1 cellular context compared by ENCODE assay signal in the genomic region with DNA sequence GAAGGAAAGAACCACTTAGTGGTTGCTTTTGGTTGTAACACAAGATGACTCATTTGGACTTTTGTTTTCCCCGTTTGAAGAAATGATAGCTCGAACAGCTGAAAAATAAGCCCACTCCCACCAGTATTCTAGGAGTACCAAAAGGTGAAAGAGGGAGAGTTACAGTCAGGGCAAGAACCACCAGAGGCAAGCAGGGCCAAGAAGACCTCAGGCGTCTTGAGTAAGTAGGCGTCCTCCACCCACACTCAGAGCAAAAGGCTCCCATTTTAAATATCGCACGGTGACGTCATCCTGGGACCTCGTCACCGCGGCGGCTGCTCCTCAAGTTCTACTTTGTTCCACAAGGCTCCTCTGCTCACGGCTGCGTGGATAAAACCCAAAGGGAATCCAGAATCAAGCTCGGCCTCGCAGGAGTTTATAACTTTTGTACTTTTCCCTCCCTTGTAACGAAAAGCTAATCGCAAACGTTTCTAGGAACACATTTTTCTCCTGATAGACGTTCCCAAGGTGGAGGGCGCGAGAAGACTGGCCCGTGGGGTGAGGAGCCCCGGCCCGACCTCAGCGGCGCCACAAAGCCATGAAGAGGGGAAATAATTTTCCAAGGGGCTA.
TF ChIP-seq lines count a peak whose summit lies in the region.

No MANE protein-coding gene starts in this region.

TF ChIP-seq in H1, 55 proteins besides CTCF, POLR2A, EP300 and RAD21:
- TF ChIP-seq CREB1 (IDR thresholded peaks at IDR 0.05): peak; percentile 89
- TF ChIP-seq JUND (IDR thresholded peaks at IDR 0.05; ENCODE audit: low read length): peak; percentile 97
- no peak for TF ChIP-seq SAP30 (IDR thresholded peaks at IDR 0.05; ENCODE audit: insufficient read depth, insufficient replicate concordance, low read length)
- no peak for TF ChIP-seq SP1 (IDR thresholded peaks at IDR 0.05; ENCODE audit: low read depth, low read length)
- TF ChIP-seq, protein P1, sequence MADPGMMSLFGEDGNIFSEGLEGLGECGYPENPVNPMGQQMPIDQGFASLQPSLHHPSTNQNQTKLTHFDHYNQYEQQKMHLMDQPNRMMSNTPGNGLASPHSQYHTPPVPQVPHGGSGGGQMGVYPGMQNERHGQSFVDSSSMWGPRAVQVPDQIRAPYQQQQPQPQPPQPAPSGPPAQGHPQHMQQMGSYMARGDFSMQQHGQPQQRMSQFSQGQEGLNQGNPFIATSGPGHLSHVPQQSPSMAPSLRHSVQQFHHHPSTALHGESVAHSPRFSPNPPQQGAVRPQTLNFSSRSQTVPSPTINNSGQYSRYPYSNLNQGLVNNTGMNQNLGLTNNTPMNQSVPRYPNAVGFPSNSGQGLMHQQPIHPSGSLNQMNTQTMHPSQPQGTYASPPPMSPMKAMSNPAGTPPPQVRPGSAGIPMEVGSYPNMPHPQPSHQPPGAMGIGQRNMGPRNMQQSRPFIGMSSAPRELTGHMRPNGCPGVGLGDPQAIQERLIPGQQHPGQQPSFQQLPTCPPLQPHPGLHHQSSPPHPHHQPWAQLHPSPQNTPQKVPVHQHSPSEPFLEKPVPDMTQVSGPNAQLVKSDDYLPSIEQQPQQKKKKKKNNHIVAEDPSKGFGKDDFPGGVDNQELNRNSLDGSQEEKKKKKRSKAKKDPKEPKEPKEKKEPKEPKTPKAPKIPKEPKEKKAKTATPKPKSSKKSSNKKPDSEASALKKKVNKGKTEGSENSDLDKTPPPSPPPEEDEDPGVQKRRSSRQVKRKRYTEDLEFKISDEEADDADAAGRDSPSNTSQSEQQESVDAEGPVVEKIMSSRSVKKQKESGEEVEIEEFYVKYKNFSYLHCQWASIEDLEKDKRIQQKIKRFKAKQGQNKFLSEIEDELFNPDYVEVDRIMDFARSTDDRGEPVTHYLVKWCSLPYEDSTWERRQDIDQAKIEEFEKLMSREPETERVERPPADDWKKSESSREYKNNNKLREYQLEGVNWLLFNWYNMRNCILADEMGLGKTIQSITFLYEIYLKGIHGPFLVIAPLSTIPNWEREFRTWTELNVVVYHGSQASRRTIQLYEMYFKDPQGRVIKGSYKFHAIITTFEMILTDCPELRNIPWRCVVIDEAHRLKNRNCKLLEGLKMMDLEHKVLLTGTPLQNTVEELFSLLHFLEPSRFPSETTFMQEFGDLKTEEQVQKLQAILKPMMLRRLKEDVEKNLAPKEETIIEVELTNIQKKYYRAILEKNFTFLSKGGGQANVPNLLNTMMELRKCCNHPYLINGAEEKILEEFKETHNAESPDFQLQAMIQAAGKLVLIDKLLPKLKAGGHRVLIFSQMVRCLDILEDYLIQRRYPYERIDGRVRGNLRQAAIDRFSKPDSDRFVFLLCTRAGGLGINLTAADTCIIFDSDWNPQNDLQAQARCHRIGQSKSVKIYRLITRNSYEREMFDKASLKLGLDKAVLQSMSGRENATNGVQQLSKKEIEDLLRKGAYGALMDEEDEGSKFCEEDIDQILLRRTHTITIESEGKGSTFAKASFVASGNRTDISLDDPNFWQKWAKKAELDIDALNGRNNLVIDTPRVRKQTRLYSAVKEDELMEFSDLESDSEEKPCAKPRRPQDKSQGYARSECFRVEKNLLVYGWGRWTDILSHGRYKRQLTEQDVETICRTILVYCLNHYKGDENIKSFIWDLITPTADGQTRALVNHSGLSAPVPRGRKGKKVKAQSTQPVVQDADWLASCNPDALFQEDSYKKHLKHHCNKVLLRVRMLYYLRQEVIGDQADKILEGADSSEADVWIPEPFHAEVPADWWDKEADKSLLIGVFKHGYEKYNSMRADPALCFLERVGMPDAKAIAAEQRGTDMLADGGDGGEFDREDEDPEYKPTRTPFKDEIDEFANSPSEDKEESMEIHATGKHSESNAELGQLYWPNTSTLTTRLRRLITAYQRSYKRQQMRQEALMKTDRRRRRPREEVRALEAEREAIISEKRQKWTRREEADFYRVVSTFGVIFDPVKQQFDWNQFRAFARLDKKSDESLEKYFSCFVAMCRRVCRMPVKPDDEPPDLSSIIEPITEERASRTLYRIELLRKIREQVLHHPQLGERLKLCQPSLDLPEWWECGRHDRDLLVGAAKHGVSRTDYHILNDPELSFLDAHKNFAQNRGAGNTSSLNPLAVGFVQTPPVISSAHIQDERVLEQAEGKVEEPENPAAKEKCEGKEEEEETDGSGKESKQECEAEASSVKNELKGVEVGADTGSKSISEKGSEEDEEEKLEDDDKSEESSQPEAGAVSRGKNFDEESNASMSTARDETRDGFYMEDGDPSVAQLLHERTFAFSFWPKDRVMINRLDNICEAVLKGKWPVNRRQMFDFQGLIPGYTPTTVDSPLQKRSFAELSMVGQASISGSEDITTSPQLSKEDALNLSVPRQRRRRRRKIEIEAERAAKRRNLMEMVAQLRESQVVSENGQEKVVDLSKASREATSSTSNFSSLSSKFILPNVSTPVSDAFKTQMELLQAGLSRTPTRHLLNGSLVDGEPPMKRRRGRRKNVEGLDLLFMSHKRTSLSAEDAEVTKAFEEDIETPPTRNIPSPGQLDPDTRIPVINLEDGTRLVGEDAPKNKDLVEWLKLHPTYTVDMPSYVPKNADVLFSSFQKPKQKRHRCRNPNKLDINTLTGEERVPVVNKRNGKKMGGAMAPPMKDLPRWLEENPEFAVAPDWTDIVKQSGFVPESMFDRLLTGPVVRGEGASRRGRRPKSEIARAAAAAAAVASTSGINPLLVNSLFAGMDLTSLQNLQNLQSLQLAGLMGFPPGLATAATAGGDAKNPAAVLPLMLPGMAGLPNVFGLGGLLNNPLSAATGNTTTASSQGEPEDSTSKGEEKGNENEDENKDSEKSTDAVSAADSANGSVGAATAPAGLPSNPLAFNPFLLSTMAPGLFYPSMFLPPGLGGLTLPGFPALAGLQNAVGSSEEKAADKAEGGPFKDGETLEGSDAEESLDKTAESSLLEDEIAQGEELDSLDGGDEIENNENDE (IDR thresholded peaks at IDR 0.05; ENCODE audit: insufficient replicate concordance, low read length): peak; percentile 52
- TF ChIP-seq BRCA1 (IDR thresholded peaks at IDR 0.05; ENCODE audit: low read depth, low read length): no peak
- no peak for TF ChIP-seq CHD2 (IDR thresholded peaks at IDR 0.05; ENCODE audit: low read length)
- peak; percentile 42; the same call in 1 of the 2 replicates for TF ChIP-seq TAF1 (IDR thresholded peaks at IDR 0.05; ENCODE audit: low read depth, low read length)
- TF ChIP-seq YY1 (IDR thresholded peaks at IDR 0.05; ENCODE audit: low read depth, low read length): peak; percentile 60; the same call in 1 of the 2 replicates
- TF ChIP-seq SP2 (IDR thresholded peaks at IDR 0.05; ENCODE audit: low read length): no peak
- no peak for TF ChIP-seq MAFK (IDR thresholded peaks at IDR 0.05; ENCODE audit: low read depth, low read length)
- TF ChIP-seq JUN (IDR thresholded peaks at IDR 0.05; ENCODE audit: low read depth, low read length): peak; percentile 45; the same call in 1 of the 2 replicates
- TF ChIP-seq, protein P2, sequence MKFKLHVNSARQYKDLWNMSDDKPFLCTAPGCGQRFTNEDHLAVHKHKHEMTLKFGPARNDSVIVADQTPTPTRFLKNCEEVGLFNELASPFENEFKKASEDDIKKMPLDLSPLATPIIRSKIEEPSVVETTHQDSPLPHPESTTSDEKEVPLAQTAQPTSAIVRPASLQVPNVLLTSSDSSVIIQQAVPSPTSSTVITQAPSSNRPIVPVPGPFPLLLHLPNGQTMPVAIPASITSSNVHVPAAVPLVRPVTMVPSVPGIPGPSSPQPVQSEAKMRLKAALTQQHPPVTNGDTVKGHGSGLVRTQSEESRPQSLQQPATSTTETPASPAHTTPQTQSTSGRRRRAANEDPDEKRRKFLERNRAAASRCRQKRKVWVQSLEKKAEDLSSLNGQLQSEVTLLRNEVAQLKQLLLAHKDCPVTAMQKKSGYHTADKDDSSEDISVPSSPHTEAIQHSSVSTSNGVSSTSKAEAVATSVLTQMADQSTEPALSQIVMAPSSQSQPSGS (IDR thresholded peaks at IDR 0.05; ENCODE audit: low read length): peak; percentile 82; the same call in 1 of the 2 replicates
- no peak for TF ChIP-seq CBX8 (IDR thresholded peaks at IDR 0.05; ENCODE audit: borderline replicate concordance, low read depth, low read length)
- TF ChIP-seq ASH2L (IDR thresholded peaks at IDR 0.05; ENCODE audit: low read length): peak; percentile 7
- 0 out of 4 replicates have a peak, but pooled peaks of 1 of the 2 experiments have one; percentile 2 for TF ChIP-seq SIN3A (conservative IDR thresholded peaks at IDR 0.05 in 1 of 2, IDR thresholded peaks at IDR 0.05 in 1 of 2; ENCODE audit: low read depth in 1 of 2, low read length in 2 of 2)
- no peak for TF ChIP-seq TCF12 (IDR thresholded peaks at IDR 0.05; ENCODE audit: low read depth, low read length)
- TF ChIP-seq KDM4A (IDR thresholded peaks at IDR 0.05; ENCODE audit: low read depth, low read length, severe bottlenecking): no peak
- 0 out of 2 replicates have a peak, but pooled peaks have one; percentile 10 for TF ChIP-seq TBP (IDR thresholded peaks at IDR 0.05; ENCODE audit: low read depth, low read length)
TF ChIP-seq in H1: peak in this region for 10.
